Comparison of ENCODE assay signal across 1 cellular context in the genomic region with DNA sequence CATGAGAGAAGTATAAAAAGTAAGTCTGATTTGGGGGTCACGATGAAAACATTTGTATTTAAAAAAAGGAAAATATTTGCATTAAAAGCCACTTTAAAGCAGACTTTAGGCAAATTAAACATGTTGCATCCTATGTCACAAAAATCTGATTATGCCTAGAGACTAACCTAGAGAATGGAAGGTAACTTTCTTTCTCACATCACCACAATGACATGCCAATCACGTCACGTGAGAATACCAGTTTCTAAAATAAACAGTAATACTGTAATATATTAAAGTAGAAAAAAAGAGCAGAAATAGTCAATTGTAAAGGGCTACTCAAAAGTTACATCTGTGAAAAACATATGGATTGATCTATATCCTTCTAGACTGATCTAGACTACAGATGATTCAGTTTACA.
TF ChIP-seq lines count a peak whose summit lies in the region.

No MANE protein-coding gene starts in this region.

TF ChIP-seq in neural cell, 6 proteins besides CTCF, POLR2A, EP300 and RAD21 (continued from another document):
- no peak for TF ChIP-seq TAF1 (IDR thresholded peaks at IDR 0.05; ENCODE audit: low read depth)
- no peak for TF ChIP-seq SMC3 (conservative IDR thresholded peaks at IDR 0.05; ENCODE audit: poor library complexity)
- no peak for TF ChIP-seq EZH2 (IDR thresholded peaks at IDR 0.05; ENCODE audit: borderline replicate concordance, insufficient read depth, low read length, poor library complexity, severe bottlenecking)
